Comparison of ENCODE assay signal across 8 cellular contexts in the genomic region with DNA sequence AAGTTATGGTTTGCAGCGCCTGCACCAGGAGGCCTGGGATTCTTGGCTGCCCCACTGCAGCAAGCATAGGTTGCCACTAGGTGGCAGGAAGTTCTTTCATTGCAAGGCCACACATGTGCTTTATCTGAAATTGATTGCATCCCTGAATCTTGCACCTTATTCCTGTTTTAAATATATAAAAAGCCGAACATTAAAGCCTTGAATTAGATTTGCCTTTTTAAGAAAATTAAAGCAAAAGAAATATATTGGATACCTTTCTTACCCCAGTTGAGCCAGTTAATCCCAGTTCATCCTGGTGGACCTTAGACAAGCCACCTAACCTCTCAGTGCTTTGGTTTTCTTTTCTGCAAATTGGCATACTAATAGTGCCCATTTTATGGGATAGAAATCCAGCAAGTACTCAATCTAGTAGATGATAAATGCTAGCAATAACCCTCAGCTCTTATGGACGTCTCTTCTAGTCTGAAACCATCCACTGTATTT. TPM values are rescaled to one million over a fixed set of nuclear protein-coding genes. Genes with fewer than 3 reads are reported as not detected.
DNase-seq lines count a peak whose midpoint lies in the region; ATAC-seq, FAIRE-seq and TF ChIP-seq lines count a peak whose summit lies in the region.

No MANE protein-coding gene starts in this region.

- no peak overlapping the region for H3K9ac ChIP-seq in DND-41 (ENCODE audit: low read depth, low read length)

- H3K27me3 ChIP-seq in DND-41 (ENCODE audit: insufficient read depth, low read length, poor library complexity), result no peaks in the 10 kb centered on the region

- intact Hi-C loops in left colon (cut with DNase I, micrococcal nuclease), result no loop called here

- H3K79me2 ChIP-seq in DND-41 (ENCODE audit: insufficient read depth, low read length), result no peaks in the 10 kb centered on the region

- TF ChIP-seq POLR2A in H54 (IDR thresholded peaks at IDR 0.05; ENCODE audit: low read depth, low read length), result no peak

- no peak overlapping the region for H3K4me2 ChIP-seq in DND-41 (ENCODE audit: insufficient read depth, low read length)

- no peaks in the 10 kb centered on the region for H3K36me3 ChIP-seq in DND-41 (ENCODE audit: insufficient read depth, low read length)

- 0 out of 2 replicates have a peak overlapping the region, but pooled peaks have one; percentile 37 for H2AFZ ChIP-seq in DND-41 (ENCODE audit: low read depth, low read length)

- H3K4me1 ChIP-seq in DND-41 (ENCODE audit: insufficient read depth, low read length), result peaks cover 7% of the 10 kb centered on the region; the same call in 1 of the 2 replicates

- ATAC-seq in DND-41 (ENCODE audit: insufficient read depth, low read depth), result peak; percentile 93
- peak; percentile 89 for ATAC-seq in left colon
- ATAC-seq in GM19324 (IDR thresholded peaks at IDR 0.05; ENCODE audit: low FRiP score, unreplicated experiment), result no peak

- H3K4me3 ChIP-seq in DND-41 (ENCODE audit: low read depth in 1 of 2, low read length in 2 of 2), result no peak overlapping the region
- H3K4me3 ChIP-seq in WI38 (ENCODE audit: low read depth, low read length), result no peak overlapping the region

- H3K27ac ChIP-seq in DND-41 (ENCODE audit: low read length), result no peak overlapping the region

- H3K9me3 ChIP-seq in DND-41 (ENCODE audit: insufficient read depth, low read length, severe bottlenecking), result no peaks in the 10 kb centered on the region

- no peaks in the 10 kb centered on the region for H4K20me1 ChIP-seq in DND-41 (ENCODE audit: insufficient read depth, low read length)

- peak; percentile 43 for FAIRE-seq in H54 (lab: Jason Lieb, UNC)

- TF ChIP-seq CTCF in DND-41 (IDR thresholded peaks at IDR 0.05; ENCODE audit: borderline replicate concordance, extremely low read depth, low read length, poor library complexity, severe bottlenecking) (peak; percentile 94), WI38 (IDR thresholded peaks at IDR 0.05; ENCODE audit: low read depth, low read length) (peak; percentile 87)

- DNase-seq in DND-41 (peak; percentile 68), H54 (ENCODE audit: insufficient read length, low spot score) (peak; percentile 54), NCI-H2029 treated with DMSO at 0.1 percent for 48 hours (lab: John Stamatoyannopoulos, UW) (peak; percentile 12), left colon (peak in 1 of 2 donors; percentile 57)
- peak; percentile 31 for DNase-seq in central memory CD4-positive, alpha-beta T cell
- DNase-seq in stimulated activated CD4-positive, alpha-beta T cell treated with anti-CD3 and anti-CD28 coated beads, TNF-alpha, amount 100 ng/mL, for 4 hours (ENCODE audit: low read depth in 3 of 3), result peak in 2 of 3 experiments; percentile 22 to 29

RNA-seq across cellular contexts. Expression of gene TRMT10B, which starts 6.3 kb away (rescaled TPM):
- total RNA-seq in left colon, result 1 to 10 TPM; 6.6 to 7.2 TPM

RNA-seq across cellular contexts. Expression of gene EXOSC3, which starts 37.6 kb away (rescaled TPM):
- 10 to 100 TPM; 30.5 to 31.4 TPM for total RNA-seq in left colon

RNA-seq across cellular contexts. Expression of gene DCAF10, which starts 53.3 kb away (rescaled TPM):
- 10 to 100 TPM; 21.2 to 26.9 TPM for total RNA-seq in left colon
